Comparison of ENCODE assay signal across 22 cellular contexts in genomic region chr6:20332441-20333006, GRCh38.
"Had no signal": no experiment of that assay in that cellular context is flagged by ENCODE, and none has a peak within 500 bp of the region (broad histone marks: within the 10 kb centered on the region; RNA-seq: fewer than 3 reads in every experiment).

No MANE protein-coding gene starts in this region.

- DNase-seq: activated CD4-positive, alpha-beta T cell treated with anti-CD3 and anti-CD28 coated beads for 4 hours; activated CD4-positive, alpha-beta T cell treated with anti-CD3 and anti-CD28 coated beads, Interleukin-2, amount 50 U/mL, for 48 hours; activated CD8-positive, alpha-beta memory T cell treated with anti-CD3 and anti-CD28 coated beads, Interleukin-2, amount 50 U/mL, for 48 hours; activated naive CD4-positive, alpha-beta T cell treated with anti-CD3 and anti-CD28 coated beads for 36 hours; activated naive CD8-positive, alpha-beta T cell treated with anti-CD3 and anti-CD28 coated beads, Interleukin-2, amount 10 ng/mL, durations not matched to agents 7 days and 5 days; activated T-cell treated with anti-CD3 and anti-CD28 coated beads, Interleukin-2, amount 50 U/mL, for 4 hours; amygdala; cerebellar nuclear complex; heart left ventricle; islet precursor cell; left cardiac atrium; nucleus accumbens; sigmoid colon; stimulated activated CD4-positive, alpha-beta T cell treated with anti-CD3 and anti-CD28 coated beads, Interleukin-2, amount 100 ng/mL, for 48 hours; stimulated activated CD8-positive, alpha-beta memory T cell treated with anti-CD3 and anti-CD28 coated beads, Interleukin-4, amount 100 ng/mL, for 48 hours; stimulated activated naive B cell treated with anti-CD40 and anti-IgM and Interleukin-4, amounts not matched to agents 10 μg/mL and 1 μg/mL and 100 μg/mL, for 72 hours had no signal

- H3K36me3 ChIP-seq: gastroesophageal sphincter, heart left ventricle, sigmoid colon, thoracic aorta, vagina had no signal

- H3K27me3 ChIP-seq: sigmoid colon, vagina had no signal

- ATAC-seq: activated T-cell treated with anti-CD3 and anti-CD28 coated beads, Interleukin-2, amount 50 U/mL, for 4 hours; gastroesophageal sphincter; stimulated activated naive B cell treated with anti-CD40 and anti-IgM and Interleukin-4, amounts not matched to agents 10 μg/mL and 1 μg/mL and 100 μg/mL, for 72 hours; WTC11 had no signal

- H3K4me1 ChIP-seq: gastroesophageal sphincter, sigmoid colon, vagina had no signal

- H3K27ac ChIP-seq: coronary artery, gastroesophageal sphincter, heart left ventricle, sigmoid colon, thoracic aorta, vagina had no signal

- FAIRE-seq: bronchial epithelial cell had no signal

- H3K4me3 ChIP-seq: coronary artery, gastroesophageal sphincter, sigmoid colon, thoracic aorta, vagina had no signal

- H3K9me3 ChIP-seq: gastroesophageal sphincter, heart left ventricle, sigmoid colon, thoracic aorta, vagina had no signal
